ENCODE assay signal across 29 cellular contexts in the genomic region with DNA sequence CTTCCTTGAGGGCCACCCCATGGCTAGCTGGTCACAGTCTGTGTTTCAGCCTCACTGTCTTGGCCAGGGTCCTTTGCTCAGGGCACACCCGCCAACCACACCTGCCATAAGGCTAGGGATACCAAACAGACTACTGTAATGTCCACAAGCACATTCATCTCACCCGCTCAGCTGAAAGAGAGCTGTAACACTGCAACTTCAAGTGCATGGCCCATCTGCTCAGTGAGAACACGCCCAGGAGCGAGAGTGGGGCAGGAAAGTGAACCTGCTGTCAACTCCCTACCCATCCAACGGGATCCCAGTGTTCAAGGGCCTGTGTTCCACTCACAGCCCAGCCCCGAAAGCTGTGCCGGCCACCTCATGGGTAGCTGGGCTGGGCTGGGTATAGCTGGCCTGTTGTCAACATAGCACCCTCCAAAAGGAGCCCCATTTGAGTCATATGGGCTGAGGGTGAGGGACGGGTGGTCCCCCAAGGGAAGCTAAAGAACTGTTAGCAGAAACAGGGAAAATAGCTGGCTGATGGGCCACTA. TPM values are rescaled to one million over a fixed set of nuclear protein-coding genes. Genes with fewer than 3 reads are reported as not detected.
DNase-seq lines count a peak whose midpoint lies in the region; TF ChIP-seq lines count a peak whose summit lies in the region.
"Had no signal": no experiment of that assay in that cellular context is flagged by ENCODE, and none has a peak within 500 bp of the region (broad histone marks: within the 10 kb centered on the region; RNA-seq: fewer than 3 reads in every experiment).

No MANE protein-coding gene starts in this region.

- no peaks in the 10 kb centered on the region for H3K36me3 Mint-ChIP-seq in activated T-helper 2 cell treated with anti-CD3 and anti-CD28 coated beads, Interferon-gamma antibody, Interleukin-2, Interleukin-4, amounts not matched to agents 10 μg/mL and 5 μg/mL and 100 μg/mL, durations not matched to agents 14 hours and 24 hours and 36 hours (ENCODE audit: low read depth)
- H3K36me3 Mint-ChIP-seq: brain, CD14-positive monocyte had no signal

- no peaks in the 10 kb centered on the region for H3K9me3 ChIP-seq in BE2C
- H3K9me3 ChIP-seq: esophagus squamous epithelium, heart right ventricle, neutrophil, Peyer's patch, tibial nerve had no signal

- intact Hi-C loops in posterior vena cava (cut with DNase I): no loop called here
- intact Hi-C loops in activated T-helper 2 cell treated with anti-CD3 and anti-CD28 coated beads, Interferon-gamma antibody, Interleukin-2, Interleukin-4, amounts not matched to agents 10 μg/mL and 5 μg/mL and 100 μg/mL, durations not matched to agents 14 hours and 24 hours and 36 hours (cut with micrococcal nuclease): no loop called here

- no peaks in the 10 kb centered on the region for H3K27me3 ChIP-seq in BE2C
- H3K27me3 ChIP-seq: esophagus squamous epithelium, neutrophil, Peyer's patch, tibial nerve had no signal

- TF ChIP-seq CTCF in BE2C (IDR thresholded peaks at IDR 0.05; ENCODE audit: low read depth, low read length): no peak

- no peaks in the 10 kb centered on the region for H3K36me3 ChIP-seq in BE2C
- H3K36me3 ChIP-seq: heart right ventricle, neutrophil, Peyer's patch, tibial nerve had no signal

- DNase-seq in DMS 273 (lab: John Stamatoyannopoulos, UW; ENCODE audit: unreplicated experiment) (peak; percentile 73), DMS 273 treated with DMSO at 0.1 percent for 48 hours (lab: John Stamatoyannopoulos, UW) (no peak), DMS53 treated with DMSO at 0.1 percent for 48 hours (lab: John Stamatoyannopoulos, UW; ENCODE audit: unreplicated experiment) (peak; percentile 29), NCI-H524 treated with DMSO at 0.1 percent for 48 hours (lab: John Stamatoyannopoulos, UW) (peak; percentile 89), posterior vena cava (ENCODE audit: low spot score) (peak; percentile 56), BE2C (no peak), NCI-H82 treated with DMSO at 0.1 percent for 48 hours (lab: John Stamatoyannopoulos, UW; ENCODE audit: unreplicated experiment) (no peak)
- DNase-seq in activated T-helper 2 cell treated with anti-CD3 and anti-CD28 coated beads, Interferon-gamma antibody, Interleukin-2, Interleukin-4, amounts not matched to agents 10 μg/mL and 5 μg/mL and 100 μg/mL, durations not matched to agents 14 hours and 24 hours and 36 hours (ENCODE audit: low spot score): no peak
- DNase-seq: activated CD4-positive, alpha-beta memory T cell treated with anti-CD3 and anti-CD28 coated beads, Interleukin-2, amount 10 ng/mL, durations not matched to agents 7 days and 5 days; activated CD8-positive, alpha-beta memory T cell treated with anti-CD3 and anti-CD28 coated beads, Interleukin-2, amount 50 U/mL, for 48 hours; activated naive CD4-positive, alpha-beta T cell treated with anti-CD3 and anti-CD28 coated beads, Interleukin-2, amount 50 U/mL, for 16 hours; esophagus squamous epithelium; foreskin melanocyte; heart right ventricle; KG1; NCI-H1105; NCI-H2081; posterior cingulate gyrus; right cardiac atrium; SIG-M5; stimulated activated CD4-positive, alpha-beta T cell treated with anti-CD3 and anti-CD28 coated beads, Interleukin-12 subunit alpha, Interleukin-12 subunit beta, amount 100 ng/mL, for 4 hours; stimulated activated CD4-positive, alpha-beta T cell treated with anti-CD3 and anti-CD28 coated beads, Interleukin-2, amount 100 ng/mL, for 48 hours had no signal

- no peak overlapping the region for H3K4me3 ChIP-seq in BE2C (ENCODE audit: low read depth, low read length)
- H3K4me3 ChIP-seq: esophagus squamous epithelium, heart right ventricle, Peyer's patch, tibial nerve had no signal

- no peaks in the 10 kb centered on the region for H3K4me1 ChIP-seq in BE2C
- H3K4me1 ChIP-seq: Peyer's patch, tibial nerve had no signal

- H3K27ac Mint-ChIP-seq in activated T-helper 2 cell treated with anti-CD3 and anti-CD28 coated beads, Interferon-gamma antibody, Interleukin-2, Interleukin-4, amounts not matched to agents 10 μg/mL and 5 μg/mL and 100 μg/mL, durations not matched to agents 14 hours and 24 hours and 36 hours: no peak overlapping the region
- H3K27ac Mint-ChIP-seq: activated CD4-positive, alpha-beta memory T cell treated with anti-CD3 and anti-CD28 coated beads, Interleukin-2, amount 10 ng/mL, durations not matched to agents 7 days and 5 days; activated T-helper 1 cell treated with anti-CD3 and anti-CD28 coated beads, Interleukin-12 subunit alpha, Interleukin-12 subunit beta, Interleukin-2, Interleukin-4 antibody, amounts not matched to agents 30 ng/mL and 10 ng/mL and 1 ng/mL, durations not matched to agents 14 hours and 24 hours and 36 hours; brain; CD14-positive monocyte had no signal

- H3K4me3 Mint-ChIP-seq in activated T-helper 2 cell treated with anti-CD3 and anti-CD28 coated beads, Interferon-gamma antibody, Interleukin-2, Interleukin-4, amounts not matched to agents 10 μg/mL and 5 μg/mL and 100 μg/mL, durations not matched to agents 14 hours and 24 hours and 36 hours (ENCODE audit: low read depth): no peak overlapping the region
- H3K4me3 Mint-ChIP-seq: activated CD4-positive, alpha-beta memory T cell treated with anti-CD3 and anti-CD28 coated beads, Interleukin-2, amount 10 ng/mL, durations not matched to agents 7 days and 5 days; activated T-helper 1 cell treated with anti-CD3 and anti-CD28 coated beads, Interleukin-12 subunit alpha, Interleukin-12 subunit beta, Interleukin-2, Interleukin-4 antibody, amounts not matched to agents 30 ng/mL and 10 ng/mL and 1 ng/mL, durations not matched to agents 14 hours and 24 hours and 36 hours; brain; CD14-positive monocyte had no signal

- peaks cover 4% of the 10 kb centered on the region for H3K27me3 Mint-ChIP-seq in activated T-helper 2 cell treated with anti-CD3 and anti-CD28 coated beads, Interferon-gamma antibody, Interleukin-2, Interleukin-4, amounts not matched to agents 10 μg/mL and 5 μg/mL and 100 μg/mL, durations not matched to agents 14 hours and 24 hours and 36 hours (ENCODE audit: low read depth)
- H3K27me3 Mint-ChIP-seq: activated CD4-positive, alpha-beta memory T cell treated with anti-CD3 and anti-CD28 coated beads, Interleukin-2, amount 10 ng/mL, durations not matched to agents 7 days and 5 days had no signal

- no peaks in the 10 kb centered on the region for H3K4me1 Mint-ChIP-seq in activated T-helper 2 cell treated with anti-CD3 and anti-CD28 coated beads, Interferon-gamma antibody, Interleukin-2, Interleukin-4, amounts not matched to agents 10 μg/mL and 5 μg/mL and 100 μg/mL, durations not matched to agents 14 hours and 24 hours and 36 hours (ENCODE audit: low read depth)
- H3K4me1 Mint-ChIP-seq: activated CD4-positive, alpha-beta memory T cell treated with anti-CD3 and anti-CD28 coated beads, Interleukin-2, amount 10 ng/mL, durations not matched to agents 7 days and 5 days; brain; CD14-positive monocyte had no signal

- no peaks in the 10 kb centered on the region for H3K9me3 Mint-ChIP-seq in activated T-helper 2 cell treated with anti-CD3 and anti-CD28 coated beads, Interferon-gamma antibody, Interleukin-2, Interleukin-4, amounts not matched to agents 10 μg/mL and 5 μg/mL and 100 μg/mL, durations not matched to agents 14 hours and 24 hours and 36 hours
- H3K9me3 Mint-ChIP-seq: activated CD4-positive, alpha-beta memory T cell treated with anti-CD3 and anti-CD28 coated beads, Interleukin-2, amount 10 ng/mL, durations not matched to agents 7 days and 5 days; activated T-helper 1 cell treated with anti-CD3 and anti-CD28 coated beads, Interleukin-12 subunit alpha, Interleukin-12 subunit beta, Interleukin-2, Interleukin-4 antibody, amounts not matched to agents 30 ng/mL and 10 ng/mL and 1 ng/mL, durations not matched to agents 14 hours and 24 hours and 36 hours; brain had no signal

RNA-seq across cellular contexts. Expression of a gene that starts 55.7 kb away (rescaled TPM):
- total RNA-seq in posterior vena cava: 1 to 10 TPM; 2.7 to 4.5 TPM
- not detected in 2 replicates for total RNA-seq in activated T-helper 2 cell treated with anti-CD3 and anti-CD28 coated beads, Interferon-gamma antibody, Interleukin-2, Interleukin-4, amounts not matched to agents 10 μg/mL and 5 μg/mL and 100 μg/mL, durations not matched to agents 14 hours and 24 hours and 36 hours
- not detected for polyA plus RNA-seq in BE2C (2012; ENCODE audit: insufficient read depth, insufficient read length, low read depth)
- total RNA-seq: activated CD4-positive, alpha-beta memory T cell treated with anti-CD3 and anti-CD28 coated beads, Interleukin-2, amount 10 ng/mL, durations not matched to agents 7 days and 5 days; activated T-helper 1 cell treated with anti-CD3 and anti-CD28 coated beads, Interleukin-12 subunit alpha, Interleukin-12 subunit beta, Interleukin-2, Interleukin-4 antibody, amounts not matched to agents 30 ng/mL and 10 ng/mL and 1 ng/mL, durations not matched to agents 14 hours and 24 hours and 36 hours; H4 had no signal
- polyA plus RNA-seq: CD14-positive monocyte had no signal

Comparison
In these comparisons a context has a peak if more than half of its experiments do, and no peak if none do; other contexts are left out.
1. DNase-seq: peak in DMS 273 (single experiment), DMS53 treated with DMSO at 0.1 percent for 48 hours (single experiment), NCI-H524 treated with DMSO at 0.1 percent for 48 hours (single experiment) and posterior vena cava (single experiment); none in DMS 273 treated with DMSO at 0.1 percent for 48 hours (single experiment), activated T-helper 2 cell treated with anti-CD3 and anti-CD28 coated beads, Interferon-gamma antibody, Interleukin-2, Interleukin-4, amounts not matched to agents 10 μg/mL and 5 μg/mL and 100 μg/mL, durations not matched to agents 14 hours and 24 hours and 36 hours (single experiment), BE2C (single experiment) and NCI-H82 treated with DMSO at 0.1 percent for 48 hours (single experiment).